ENCODE assay signal across 1 cellular context in the genomic region with DNA sequence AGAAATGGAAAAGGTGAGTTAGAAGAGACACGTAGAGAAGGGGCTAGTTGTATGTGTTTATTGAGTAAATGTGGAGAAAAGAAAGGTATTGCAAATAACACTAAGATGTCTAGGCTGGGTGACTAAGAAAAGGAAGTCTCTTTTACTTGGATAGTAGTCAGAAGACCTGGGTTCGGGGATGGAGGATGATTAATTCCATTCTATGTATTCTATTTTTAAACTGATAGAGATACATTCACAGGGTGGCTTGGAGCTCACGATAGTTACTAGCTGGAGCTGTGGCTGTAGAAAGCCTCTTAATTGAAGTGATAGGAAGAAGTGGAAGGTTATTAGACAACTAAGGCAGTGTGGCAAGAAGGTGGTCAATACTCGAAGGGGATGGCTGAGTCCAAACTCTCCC.
TF ChIP-seq lines count a peak whose summit lies in the region.

No MANE protein-coding gene starts in this region.

TF ChIP-seq in GM23338, 12 proteins besides CTCF, POLR2A, EP300 and RAD21 (continued from another document):
- TF ChIP-seq, protein P1, sequence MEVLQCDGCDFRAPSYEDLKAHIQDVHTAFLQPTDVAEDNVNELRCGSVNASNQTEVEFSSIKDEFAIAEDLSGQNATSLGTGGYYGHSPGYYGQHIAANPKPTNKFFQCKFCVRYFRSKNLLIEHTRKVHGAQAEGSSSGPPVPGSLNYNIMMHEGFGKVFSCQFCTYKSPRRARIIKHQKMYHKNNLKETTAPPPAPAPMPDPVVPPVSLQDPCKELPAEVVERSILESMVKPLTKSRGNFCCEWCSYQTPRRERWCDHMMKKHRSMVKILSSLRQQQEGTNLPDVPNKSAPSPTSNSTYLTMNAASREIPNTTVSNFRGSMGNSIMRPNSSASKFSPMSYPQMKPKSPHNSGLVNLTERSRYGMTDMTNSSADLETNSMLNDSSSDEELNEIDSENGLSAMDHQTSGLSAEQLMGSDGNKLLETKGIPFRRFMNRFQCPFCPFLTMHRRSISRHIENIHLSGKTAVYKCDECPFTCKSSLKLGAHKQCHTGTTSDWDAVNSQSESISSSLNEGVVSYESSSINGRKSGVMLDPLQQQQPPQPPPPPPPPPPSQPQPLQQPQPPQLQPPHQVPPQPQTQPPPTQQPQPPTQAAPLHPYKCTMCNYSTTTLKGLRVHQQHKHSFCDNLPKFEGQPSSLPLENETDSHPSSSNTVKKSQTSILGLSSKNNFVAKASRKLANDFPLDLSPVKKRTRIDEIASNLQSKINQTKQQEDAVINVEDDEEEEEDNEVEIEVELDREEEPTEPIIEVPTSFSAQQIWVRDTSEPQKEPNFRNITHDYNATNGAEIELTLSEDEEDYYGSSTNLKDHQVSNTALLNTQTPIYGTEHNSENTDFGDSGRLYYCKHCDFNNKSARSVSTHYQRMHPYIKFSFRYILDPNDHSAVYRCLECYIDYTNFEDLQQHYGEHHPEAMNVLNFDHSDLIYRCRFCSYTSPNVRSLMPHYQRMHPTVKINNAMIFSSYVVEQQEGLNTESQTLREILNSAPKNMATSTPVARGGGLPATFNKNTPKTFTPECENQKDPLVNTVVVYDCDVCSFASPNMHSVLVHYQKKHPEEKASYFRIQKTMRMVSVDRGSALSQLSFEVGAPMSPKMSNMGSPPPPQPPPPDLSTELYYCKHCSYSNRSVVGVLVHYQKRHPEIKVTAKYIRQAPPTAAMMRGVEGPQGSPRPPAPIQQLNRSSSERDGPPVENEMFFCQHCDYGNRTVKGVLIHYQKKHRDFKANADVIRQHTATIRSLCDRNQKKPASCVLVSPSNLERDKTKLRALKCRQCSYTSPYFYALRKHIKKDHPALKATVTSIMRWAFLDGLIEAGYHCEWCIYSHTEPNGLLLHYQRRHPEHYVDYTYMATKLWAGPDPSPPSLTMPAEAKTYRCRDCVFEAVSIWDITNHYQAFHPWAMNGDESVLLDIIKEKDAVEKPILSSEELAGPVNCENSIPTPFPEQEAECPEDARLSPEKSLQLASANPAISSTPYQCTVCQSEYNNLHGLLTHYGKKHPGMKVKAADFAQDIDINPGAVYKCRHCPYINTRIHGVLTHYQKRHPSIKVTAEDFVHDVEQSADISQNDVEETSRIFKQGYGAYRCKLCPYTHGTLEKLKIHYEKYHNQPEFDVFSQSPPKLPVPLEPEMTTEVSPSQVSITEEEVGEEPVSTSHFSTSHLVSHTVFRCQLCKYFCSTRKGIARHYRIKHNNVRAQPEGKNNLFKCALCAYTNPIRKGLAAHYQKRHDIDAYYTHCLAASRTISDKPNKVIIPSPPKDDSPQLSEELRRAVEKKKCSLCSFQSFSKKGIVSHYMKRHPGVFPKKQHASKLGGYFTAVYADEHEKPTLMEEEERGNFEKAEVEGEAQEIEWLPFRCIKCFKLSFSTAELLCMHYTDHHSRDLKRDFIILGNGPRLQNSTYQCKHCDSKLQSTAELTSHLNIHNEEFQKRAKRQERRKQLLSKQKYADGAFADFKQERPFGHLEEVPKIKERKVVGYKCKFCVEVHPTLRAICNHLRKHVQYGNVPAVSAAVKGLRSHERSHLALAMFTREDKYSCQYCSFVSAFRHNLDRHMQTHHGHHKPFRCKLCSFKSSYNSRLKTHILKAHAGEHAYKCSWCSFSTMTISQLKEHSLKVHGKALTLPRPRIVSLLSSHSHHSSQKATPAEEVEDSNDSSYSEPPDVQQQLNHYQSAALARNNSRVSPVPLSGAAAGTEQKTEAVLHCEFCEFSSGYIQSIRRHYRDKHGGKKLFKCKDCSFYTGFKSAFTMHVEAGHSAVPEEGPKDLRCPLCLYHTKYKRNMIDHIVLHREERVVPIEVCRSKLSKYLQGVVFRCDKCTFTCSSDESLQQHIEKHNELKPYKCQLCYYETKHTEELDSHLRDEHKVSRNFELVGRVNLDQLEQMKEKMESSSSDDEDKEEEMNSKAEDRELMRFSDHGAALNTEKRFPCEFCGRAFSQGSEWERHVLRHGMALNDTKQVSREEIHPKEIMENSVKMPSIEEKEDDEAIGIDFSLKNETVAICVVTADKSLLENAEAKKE (CRISPR knock-in tag; IDR thresholded peaks at IDR 0.05) = no peak
- TF ChIP-seq, protein P2, sequence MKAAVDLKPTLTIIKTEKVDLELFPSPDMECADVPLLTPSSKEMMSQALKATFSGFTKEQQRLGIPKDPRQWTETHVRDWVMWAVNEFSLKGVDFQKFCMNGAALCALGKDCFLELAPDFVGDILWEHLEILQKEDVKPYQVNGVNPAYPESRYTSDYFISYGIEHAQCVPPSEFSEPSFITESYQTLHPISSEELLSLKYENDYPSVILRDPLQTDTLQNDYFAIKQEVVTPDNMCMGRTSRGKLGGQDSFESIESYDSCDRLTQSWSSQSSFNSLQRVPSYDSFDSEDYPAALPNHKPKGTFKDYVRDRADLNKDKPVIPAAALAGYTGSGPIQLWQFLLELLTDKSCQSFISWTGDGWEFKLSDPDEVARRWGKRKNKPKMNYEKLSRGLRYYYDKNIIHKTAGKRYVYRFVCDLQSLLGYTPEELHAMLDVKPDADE (IDR thresholded peaks at IDR 0.05) = no peak
- TF ChIP-seq ZNF331 (CRISPR knock-in tag; IDR thresholded peaks at IDR 0.05; ENCODE audit: low read depth) (no peak), STAT1 (IDR thresholded peaks at IDR 0.05; ENCODE audit: unreplicated experiment) (no peak)
- TF ChIP-seq, protein P3, sequence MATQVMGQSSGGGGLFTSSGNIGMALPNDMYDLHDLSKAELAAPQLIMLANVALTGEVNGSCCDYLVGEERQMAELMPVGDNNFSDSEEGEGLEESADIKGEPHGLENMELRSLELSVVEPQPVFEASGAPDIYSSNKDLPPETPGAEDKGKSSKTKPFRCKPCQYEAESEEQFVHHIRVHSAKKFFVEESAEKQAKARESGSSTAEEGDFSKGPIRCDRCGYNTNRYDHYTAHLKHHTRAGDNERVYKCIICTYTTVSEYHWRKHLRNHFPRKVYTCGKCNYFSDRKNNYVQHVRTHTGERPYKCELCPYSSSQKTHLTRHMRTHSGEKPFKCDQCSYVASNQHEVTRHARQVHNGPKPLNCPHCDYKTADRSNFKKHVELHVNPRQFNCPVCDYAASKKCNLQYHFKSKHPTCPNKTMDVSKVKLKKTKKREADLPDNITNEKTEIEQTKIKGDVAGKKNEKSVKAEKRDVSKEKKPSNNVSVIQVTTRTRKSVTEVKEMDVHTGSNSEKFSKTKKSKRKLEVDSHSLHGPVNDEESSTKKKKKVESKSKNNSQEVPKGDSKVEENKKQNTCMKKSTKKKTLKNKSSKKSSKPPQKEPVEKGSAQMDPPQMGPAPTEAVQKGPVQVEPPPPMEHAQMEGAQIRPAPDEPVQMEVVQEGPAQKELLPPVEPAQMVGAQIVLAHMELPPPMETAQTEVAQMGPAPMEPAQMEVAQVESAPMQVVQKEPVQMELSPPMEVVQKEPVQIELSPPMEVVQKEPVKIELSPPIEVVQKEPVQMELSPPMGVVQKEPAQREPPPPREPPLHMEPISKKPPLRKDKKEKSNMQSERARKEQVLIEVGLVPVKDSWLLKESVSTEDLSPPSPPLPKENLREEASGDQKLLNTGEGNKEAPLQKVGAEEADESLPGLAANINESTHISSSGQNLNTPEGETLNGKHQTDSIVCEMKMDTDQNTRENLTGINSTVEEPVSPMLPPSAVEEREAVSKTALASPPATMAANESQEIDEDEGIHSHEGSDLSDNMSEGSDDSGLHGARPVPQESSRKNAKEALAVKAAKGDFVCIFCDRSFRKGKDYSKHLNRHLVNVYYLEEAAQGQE (IDR thresholded peaks at IDR 0.05; ENCODE audit: unreplicated experiment) = no peak
